20 cellular contexts compared by ENCODE assay signal in genomic region chr20:39633689-39634088, GRCh38.
DNase-seq lines count a peak whose midpoint lies in the region; ATAC-seq and TF ChIP-seq lines count a peak whose summit lies in the region.
"Had no signal": no experiment of that assay in that cellular context is flagged by ENCODE, and none has a peak within 500 bp of the region (broad histone marks: within the 10 kb centered on the region; RNA-seq: fewer than 3 reads in every experiment).

No MANE protein-coding gene starts in this region.

- H3K9me3 Mint-ChIP-seq in neural crest cell: no peaks in the 10 kb centered on the region

- no peak overlapping the region for H3K27ac ChIP-seq in esophagus muscularis mucosa (replicated peaks in 1 of 4)
- H3K27ac ChIP-seq: BLaER1 had no signal

- H3K27me3 ChIP-seq in esophagus muscularis mucosa: peaks cover 0 to 11% (median 0%) of the 10 kb centered on the region in 4 donors
- H3K27me3 ChIP-seq: BE2C, BLaER1 had no signal

- no peak for ATAC-seq in left colon

- intact Hi-C loops in esophagus muscularis mucosa (cut with DNase I) (no loop called here), left colon (cut with DNase I, micrococcal nuclease) (no loop called here)

- H3K27ac Mint-ChIP-seq in neural crest cell (ENCODE audit: unreplicated experiment): peak overlapping the region; percentile 37
- H3K27ac Mint-ChIP-seq: CD14-positive monocyte; CD4-positive, alpha-beta memory T cell; CD4-positive, CD25-positive, alpha-beta regulatory T cell; CD8-positive, alpha-beta memory T cell had no signal

- H3K4me3 Mint-ChIP-seq in neural crest cell: no peak overlapping the region
- H3K4me3 Mint-ChIP-seq: CD14-positive monocyte; CD4-positive, alpha-beta memory T cell; CD4-positive, CD25-positive, alpha-beta regulatory T cell; CD8-positive, alpha-beta memory T cell had no signal

- peaks cover 4% of the 10 kb centered on the region for H3K4me1 Mint-ChIP-seq in neural crest cell
- H3K4me1 Mint-ChIP-seq: CD14-positive monocyte; CD4-positive, alpha-beta memory T cell; CD4-positive, CD25-positive, alpha-beta regulatory T cell; CD8-positive, alpha-beta memory T cell had no signal

- H3K36me3 Mint-ChIP-seq in neural crest cell (ENCODE audit: low read depth): no peaks in the 10 kb centered on the region
- H3K36me3 Mint-ChIP-seq: CD14-positive monocyte; CD4-positive, alpha-beta memory T cell; CD4-positive, CD25-positive, alpha-beta regulatory T cell; CD8-positive, alpha-beta memory T cell had no signal

- H3K4me1 ChIP-seq in esophagus muscularis mucosa: no peaks in the 10 kb centered on the region
- H3K4me1 ChIP-seq: BLaER1 had no signal

- DNase-seq in epithelial cell of esophagus (ENCODE audit: low read depth) (peak; percentile 13), esophagus muscularis mucosa (ENCODE audit: extremely low spot score) (peak; percentile 62), neural crest cell (ENCODE audit: low read depth, low spot score) (no peak), left colon (no peak), NAMALWA (ENCODE audit: low spot score) (no peak)
- DNase-seq in activated CD4-positive, CD25-positive, alpha-beta regulatory T cell (lab: John Stamatoyannopoulos, UW): no peak
- DNase-seq: 8988T; ACHN; BE2C; C1 segment of cervical spinal cord; CD4-positive, alpha-beta memory T cell; CD4-positive, CD25-positive, alpha-beta regulatory T cell; CD8-positive, alpha-beta memory T cell; COR-L47; DMS 273 treated with DMSO at 0.1 percent for 48 hours; DMS153; DMS79 treated with DMSO at 0.1 percent for 48 hours; GF-D8 had no signal

- WGBS in esophagus muscularis mucosa: 78% methylated on average over 7 of the region's 7 CpGs

- H3K36me3 ChIP-seq in esophagus muscularis mucosa: no peaks in the 10 kb centered on the region
- H3K36me3 ChIP-seq: BE2C, BLaER1 had no signal

- no peaks in the 10 kb centered on the region for H3K9me3 ChIP-seq in esophagus muscularis mucosa
- H3K9me3 ChIP-seq: BE2C, BLaER1 had no signal

- no peak for TF ChIP-seq CTCF in epithelial cell of esophagus (IDR thresholded peaks at IDR 0.05; ENCODE audit: insufficient read depth, low read depth, low read length, missing control alignments)
- no peak for TF ChIP-seq CTCF in esophagus muscularis mucosa (IDR thresholded peaks at IDR 0.05)
- no peak for TF ChIP-seq CTCF in neural crest cell (conservative IDR thresholded peaks at IDR 0.05)

- no peak for TF ChIP-seq POLR2A in esophagus muscularis mucosa (IDR thresholded peaks at IDR 0.05; ENCODE audit: low read depth)

- H3K4me3 ChIP-seq in epithelial cell of esophagus (ENCODE audit: low read length) (no peak overlapping the region), esophagus muscularis mucosa (no peak overlapping the region)
- H3K4me3 ChIP-seq: BLaER1 had no signal

- TF ChIP-seq EP300 in esophagus muscularis mucosa (IDR thresholded peaks at IDR 0.05): no peak

- H3K27me3 Mint-ChIP-seq in neural crest cell (ENCODE audit: low read depth): no peaks in the 10 kb centered on the region
- H3K27me3 Mint-ChIP-seq: CD4-positive, CD25-positive, alpha-beta regulatory T cell had no signal

Comparison
In these comparisons a context has a peak if more than half of its experiments do, and no peak if none do; other contexts are left out.
1. DNase-seq: peak in epithelial cell of esophagus (single experiment) and esophagus muscularis mucosa (single experiment); none in neural crest cell (single experiment), left colon (0 of 2), NAMALWA (single experiment) and activated CD4-positive, CD25-positive, alpha-beta regulatory T cell (0 of 4).